ENCODE assay signal across 10 cellular contexts in genomic region chr4:147361726-147362125, GRCh38.
DNase-seq lines count a peak whose midpoint lies in the region; ATAC-seq and TF ChIP-seq lines count a peak whose summit lies in the region.
"Had no signal": no experiment of that assay in that cellular context is flagged by ENCODE, and none has a peak within 500 bp of the region (broad histone marks: within the 10 kb centered on the region; RNA-seq: fewer than 3 reads in every experiment).

No MANE protein-coding gene starts in this region.

- H3K4me3 ChIP-seq in GM23248, result no peak overlapping the region
- no peak overlapping the region for H3K4me3 ChIP-seq in brain microvascular endothelial cell (ENCODE audit: low read depth, low read length)
- H3K4me3 ChIP-seq in skeletal muscle satellite cell (ENCODE audit: low read length), result no peak overlapping the region

- H3K4me2 ChIP-seq in GM23248 (ENCODE audit: unreplicated experiment) (peak overlapping the region; percentile 46), skeletal muscle satellite cell (ENCODE audit: low read length) (peak overlapping the region; percentile 13)

- H3K27ac Mint-ChIP-seq in activated T-cell treated with anti-CD3 and anti-CD28 coated beads, Interleukin-2, amount 50 U/mL, for 72 hours, result no peak overlapping the region

- H3K9me3 ChIP-seq in GM23248 (ENCODE audit: low read depth), result no peaks in the 10 kb centered on the region
- no peaks in the 10 kb centered on the region for H3K9me3 ChIP-seq in skeletal muscle satellite cell (replicated peaks; ENCODE audit: low read length)

- peaks cover 27% of the 10 kb centered on the region for H3K4me1 ChIP-seq in GM23248 (ENCODE audit: insufficient read depth)
- H3K4me1 ChIP-seq in skeletal muscle satellite cell (ENCODE audit: control insufficient read depth, insufficient read depth, low read length), result peaks cover 36% of the 10 kb centered on the region

- no peak for ATAC-seq in activated T-cell treated with anti-CD3 and anti-CD28 coated beads, Interleukin-2, amount 50 U/mL, for 72 hours (replicated peaks in 1 of 2)
- no peak for ATAC-seq in GM19351 (IDR thresholded peaks at IDR 0.05; ENCODE audit: unreplicated experiment)

- H3K27me3 ChIP-seq in GM23248 (replicated peaks; ENCODE audit: insufficient read depth) (no peaks in the 10 kb centered on the region), brain microvascular endothelial cell (replicated peaks) (no peaks in the 10 kb centered on the region), skeletal muscle satellite cell (ENCODE audit: control insufficient read depth, insufficient read depth, low read length) (no peaks in the 10 kb centered on the region)

- peaks cover 29% of the 10 kb centered on the region for H3F3A ChIP-seq in GM23248 (ENCODE audit: insufficient read depth)

- H3K36me3 ChIP-seq in GM23248 (ENCODE audit: low read depth), result no peaks in the 10 kb centered on the region
- no peaks in the 10 kb centered on the region for H3K36me3 ChIP-seq in brain microvascular endothelial cell (replicated peaks)
- no peaks in the 10 kb centered on the region for H3K36me3 ChIP-seq in skeletal muscle satellite cell (ENCODE audit: insufficient read depth, low read length)

- no peaks in the 10 kb centered on the region for H3K79me2 ChIP-seq in GM23248 (ENCODE audit: insufficient read depth)

- H2AFZ ChIP-seq in GM23248, result peak overlapping the region; percentile 66

- no peak for TF ChIP-seq CTCF in brain microvascular endothelial cell (IDR thresholded peaks at IDR 0.05; ENCODE audit: low read depth, low read length, missing control alignments)

- DNase-seq in GM23248 (peak; percentile 80), brain microvascular endothelial cell (peak; percentile 94), iris pigment epithelial cell (ENCODE audit: low read depth) (peak; percentile 91)
- DNase-seq in stimulated activated CD4-positive, alpha-beta T cell treated with anti-CD3 and anti-CD28 coated beads, Interleukin-2, amount 100 ng/mL, for 24 hours, result no peak
- no peak for DNase-seq in activated T-cell treated with anti-CD3 and anti-CD28 coated beads, Interleukin-2, amount 50 U/mL, for 72 hours
- DNase-seq in activated CD4-positive, alpha-beta T cell treated with anti-CD3 and anti-CD28 coated beads for 48 hours, result no peak
- DNase-seq: activated CD4-positive, alpha-beta T cell treated with anti-CD3 and anti-CD28 coated beads, Interleukin-2, amount 50 U/mL, for 48 hours; NCI-H2107 had no signal

- H3K27me3 Mint-ChIP-seq in activated T-cell treated with anti-CD3 and anti-CD28 coated beads, Interleukin-2, amount 50 U/mL, for 72 hours (ENCODE audit: low read depth), result no peaks in the 10 kb centered on the region

- H3K4me1 Mint-ChIP-seq in activated T-cell treated with anti-CD3 and anti-CD28 coated beads, Interleukin-2, amount 50 U/mL, for 72 hours (ENCODE audit: low read depth), result no peaks in the 10 kb centered on the region

- peaks cover 0 to 2% of the 10 kb centered on the region in 2 donors for H3K36me3 Mint-ChIP-seq in activated T-cell treated with anti-CD3 and anti-CD28 coated beads, Interleukin-2, amount 50 U/mL, for 72 hours (ENCODE audit: insufficient read depth in 2 of 2)

- in situ Hi-C loops in GM23248 (cut with MboI) (no loop called here), brain microvascular endothelial cell (cut with HindIII; ENCODE audit: low pct_ligation_motif_present, low sequenced_read_pairs) (no loop called here)

- no peak overlapping the region for H3K9ac ChIP-seq in GM23248
- peak overlapping the region; percentile 54 for H3K9ac ChIP-seq in skeletal muscle satellite cell (ENCODE audit: low read depth, low read length)

- H4K20me1 ChIP-seq in GM23248 (ENCODE audit: insufficient read depth), result no peaks in the 10 kb centered on the region

- 27 to 32% methylated on average over 1 of the region's 1 CpG for whole genome bisulfite sequencing in GM23248 (ENCODE audit: low coverage in 1 of 2, low lambda C conversion rate in 2 of 2, missing lambda C conversion rate in 2 of 2), 2 experiments

- H3K27ac ChIP-seq in GM23248 (peak overlapping the region; percentile 45), brain microvascular endothelial cell (peak overlapping the region; percentile 96)

- peaks cover 0 to 4% of the 10 kb centered on the region in 2 donors for H3K9me3 Mint-ChIP-seq in activated T-cell treated with anti-CD3 and anti-CD28 coated beads, Interleukin-2, amount 50 U/mL, for 72 hours

- H3K4me3 Mint-ChIP-seq in activated T-cell treated with anti-CD3 and anti-CD28 coated beads, Interleukin-2, amount 50 U/mL, for 72 hours, result no peak overlapping the region

- no peaks in the 10 kb centered on the region for H3K9me2 ChIP-seq in GM23248 (ENCODE audit: insufficient read depth)

Comparison
In these comparisons a context has a peak if more than half of its experiments do, and no peak if none do; other contexts are left out.
1. DNase-seq: peak in GM23248 (single experiment), brain microvascular endothelial cell (single experiment) and iris pigment epithelial cell (single experiment); none in stimulated activated CD4-positive, alpha-beta T cell treated with anti-CD3 and anti-CD28 coated beads, Interleukin-2, amount 100 ng/mL, for 24 hours (0 of 2), activated T-cell treated with anti-CD3 and anti-CD28 coated beads, Interleukin-2, amount 50 U/mL, for 72 hours (0 of 2) and activated CD4-positive, alpha-beta T cell treated with anti-CD3 and anti-CD28 coated beads for 48 hours (single experiment).